In genomic region chr2:65055427-65056214, GRCh38 we compare ENCODE assay signal across 8 cellular contexts. TPM values are rescaled to one million over a fixed set of nuclear protein-coding genes. Genes with fewer than 3 reads are reported as not detected.
DNase-seq lines count a peak whose midpoint lies in the region; ATAC-seq and TF ChIP-seq lines count a peak whose summit lies in the region.

No MANE protein-coding gene starts in this region.

- H3K27ac Mint-ChIP-seq in CD8-positive, alpha-beta T cell: peak overlapping the region; percentile 97
- H3K27ac Mint-ChIP-seq in MCF 10A (ENCODE audit: low read depth, unreplicated experiment): peak overlapping the region; percentile 39

- H3K27me3 ChIP-seq in CD8-positive, alpha-beta T cell (ENCODE audit: insufficient read depth, low read length): no peaks in the 10 kb centered on the region
- H3K27me3 ChIP-seq in liver (ENCODE audit: control insufficient read depth in 4 of 4, insufficient read depth in 4 of 4, low read length in 3 of 4): no peaks in the 10 kb centered on the region

- DNase-seq in CD8-positive, alpha-beta T cell: peak in 5 of 7 experiments; percentile 42 to 76 (median 60)
- DNase-seq in RPMI8226: peak; percentile 79
- DNase-seq in MCF 10A (ENCODE audit: unreplicated experiment): no peak
- DNase-seq in stimulated activated naive CD4-positive, alpha-beta T cell (lab: John Stamatoyannopoulos, UW): peak in 5 of 6 experiments; percentile 66 to 85 (median 79)
- DNase-seq in cerebellar cortex (ENCODE audit: low spot score): no peak

- H3K9me3 ChIP-seq in CD8-positive, alpha-beta T cell (ENCODE audit: low read length): no peaks in the 10 kb centered on the region
- H3K9me3 ChIP-seq in liver (ENCODE audit: control insufficient read depth in 4 of 4, low read length in 3 of 4): no peaks in the 10 kb centered on the region

- no peak overlapping the region for H3K9ac ChIP-seq in liver (ENCODE audit: low read depth in 1 of 2, low read length in 2 of 2)

- POLR2A ChIA-PET in CD8-positive, alpha-beta T cell (lab: Charles Lee): interaction anchor here (0.6 to 4.4 kb wide), 11 partner anchors 10 to 1073 kb away, joined by 3 to 51 read pairs (median 5); partner anchors contain the start of genes ACTR2, RAB1A and SERTAD2
- POLR2A ChIA-PET in MCF 10A (lab: Yijun Ruan, JAX): interaction anchor here (0.5 to 5.2 kb wide), 32 partner anchors 8 to 1185 kb away, joined by 3 to 72 read pairs (median 4); partner anchors contain the start of genes ACTR2 and RAB1A

- intact Hi-C loops in CD8-positive, alpha-beta T cell (cut with DNase I, micrococcal nuclease): loop anchor here (1.0 to 10.0 kb wide), 16 partner anchors 15 to 1468 kb away; partner anchors contain the start of genes ACTR2 (in 2 of the 2), PELI1 (in 2 of the 2), RAB1A (in 2 of the 2) and SLC1A4 (in 2 of the 2)
- intact Hi-C loops in MCF 10A (cut with micrococcal nuclease): loop anchor here (2.0 to 5.0 kb wide), 2 partner anchors 112 to 131 kb away; no protein-coding TSS in a partner anchor

- peak overlapping the region; percentile 99 for H3K4me3 Mint-ChIP-seq in CD8-positive, alpha-beta T cell
- peak overlapping the region; percentile 90 for H3K4me3 Mint-ChIP-seq in MCF 10A (ENCODE audit: unreplicated experiment)

- H3K9me3 Mint-ChIP-seq in CD8-positive, alpha-beta T cell: no peaks in the 10 kb centered on the region
- no peaks in the 10 kb centered on the region for H3K9me3 Mint-ChIP-seq in MCF 10A (ENCODE audit: unreplicated experiment)

- WGBS in liver: 9% methylated on average over 41 of the region's 41 CpGs

- no TSS peak for BruUV-seq in MCF 10A (replicated peaks; lab: Mats Ljungman, UMichigan)

- H3K4me1 Mint-ChIP-seq in CD8-positive, alpha-beta T cell (ENCODE audit: low read depth): peaks cover 70% of the 10 kb centered on the region
- H3K4me1 Mint-ChIP-seq in MCF 10A (ENCODE audit: insufficient read depth, unreplicated experiment): peaks cover 9% of the 10 kb centered on the region

- TF ChIP-seq CTCF in CD8-positive, alpha-beta T cell (IDR thresholded peaks at IDR 0.05): no peak
- TF ChIP-seq CTCF in MCF 10A (IDR thresholded peaks at IDR 0.05; ENCODE audit: unreplicated experiment) (no peak), liver (IDR thresholded peaks at IDR 0.05; ENCODE audit: low read depth, low read length, missing input control) (no peak)

- peaks cover 70% of the 10 kb centered on the region for H3K4me1 ChIP-seq in CD8-positive, alpha-beta T cell (ENCODE audit: insufficient read depth, low read length)
- peaks cover 2 to 16% (median 10%) of the 10 kb centered on the region in 4 donors for H3K4me1 ChIP-seq in liver (ENCODE audit: control insufficient read depth in 4 of 4, insufficient read depth in 4 of 4, low read length in 3 of 4)

- no peaks in the 10 kb centered on the region for H3K27me3 Mint-ChIP-seq in CD8-positive, alpha-beta T cell (ENCODE audit: low read depth)
- H3K27me3 Mint-ChIP-seq in MCF 10A (ENCODE audit: insufficient read depth, unreplicated experiment): no peaks in the 10 kb centered on the region

- no peaks in the 10 kb centered on the region for H3K36me3 ChIP-seq in CD8-positive, alpha-beta T cell (ENCODE audit: insufficient read depth, low read length)
- peaks cover 0 to 1% (median 0%) of the 10 kb centered on the region in 4 donors for H3K36me3 ChIP-seq in liver (ENCODE audit: control insufficient read depth in 4 of 4, insufficient read depth in 3 of 4, low read depth in 1 of 4, low read length in 3 of 4)

- H3K36me3 Mint-ChIP-seq in CD8-positive, alpha-beta T cell: peaks cover 20% of the 10 kb centered on the region
- no peaks in the 10 kb centered on the region for H3K36me3 Mint-ChIP-seq in MCF 10A (ENCODE audit: insufficient read depth, unreplicated experiment)

- CTCF ChIA-PET in CD8-positive, alpha-beta T cell (lab: Charles Lee): interaction anchor here (0.6 to 3.9 kb wide), 11 partner anchors 9 to 1075 kb away, joined by 3 to 15 read pairs (median 5); partner anchors contain the start of gene RAB1A
- CTCF ChIA-PET in MCF 10A (lab: Yijun Ruan, JAX): interaction anchor here (0.6 to 2.8 kb wide), 14 partner anchors 9 to 518 kb away, joined by 3 to 13 read pairs (median 3); no protein-coding TSS in a partner anchor

- H3K4me3 ChIP-seq in CD8-positive, alpha-beta T cell (ENCODE audit: low read depth, low read length): peak overlapping the region; percentile 85
- H3K4me3 ChIP-seq in liver (ENCODE audit: low read depth in 1 of 3, low read length in 3 of 3): peak overlapping the region; percentile 67 to 92 (median 76)

- no peak for TF ChIP-seq RAD21 in liver (IDR thresholded peaks at IDR 0.05)

- ATAC-seq in CD8-positive, alpha-beta T cell: peak; percentile 32
- ATAC-seq in GM19328 (IDR thresholded peaks at IDR 0.05; ENCODE audit: unreplicated experiment) (peak; percentile 21), HG03280 (IDR thresholded peaks at IDR 0.05; ENCODE audit: unreplicated experiment) (peak; percentile 37)

- H3K27ac ChIP-seq in CD8-positive, alpha-beta T cell (ENCODE audit: low read depth, low read length): peak overlapping the region; percentile 62
- peak overlapping the region; percentile 49 to 60 for H3K27ac ChIP-seq in liver (ENCODE audit: low read depth in 1 of 2, low read length in 2 of 2)

TF ChIP-seq in liver, 16 proteins besides CTCF, POLR2A, EP300 and RAD21:
- no peak for TF ChIP-seq TAF1 (conservative IDR thresholded peaks at IDR 0.05)
- peak in 1 of 2 donors; percentile 21 for TF ChIP-seq RXRA (IDR thresholded peaks at IDR 0.05)

RNA-seq across cellular contexts. Expression of gene CEP68, which starts 0.6 kb away (rescaled TPM):
- total RNA-seq in CD8-positive, alpha-beta T cell: 10 to 100 TPM; 19.9 to 20.5 TPM
- total RNA-seq in MCF 10A (2022) (5.4 and 7.2 TPM in 2 replicates), liver (1 to 10 TPM; 2.5 to 5.8 TPM)
- 1 to 10 TPM; 2.1 to 5.8 TPM for polyA plus RNA-seq in liver

Comparison
In these comparisons a context has a peak if more than half of its experiments do, and no peak if none do; other contexts are left out.
1. DNase-seq: peak in CD8-positive, alpha-beta T cell (5 of 7), RPMI8226 (single experiment) and stimulated activated naive CD4-positive, alpha-beta T cell (5 of 6); none in MCF 10A (single experiment) and cerebellar cortex (single experiment).
2. Peak in every context shown above with its lines, with median percentiles within 50 percentile points of each other: ATAC-seq.